1 cellular context compared by ENCODE assay signal in the genomic region with DNA sequence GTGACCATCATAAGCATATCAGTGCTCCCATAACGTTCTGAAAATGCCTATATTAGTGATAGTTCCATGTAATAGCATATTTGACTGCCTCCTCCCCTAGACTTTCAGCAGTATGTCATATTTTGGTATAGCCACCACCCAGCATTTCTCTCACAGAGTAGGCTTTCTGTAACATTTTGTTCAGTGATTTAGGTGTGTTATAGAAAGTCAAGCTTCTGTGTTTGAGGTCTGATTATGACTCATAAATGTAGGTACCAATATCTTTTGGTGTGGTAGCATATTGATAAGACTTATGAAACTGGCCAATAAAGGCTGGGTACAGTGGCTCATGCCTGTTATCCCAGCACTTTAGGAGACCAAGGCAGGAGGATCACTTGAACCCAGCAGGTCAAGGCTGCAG.
TF ChIP-seq lines count a peak whose summit lies in the region.

No MANE protein-coding gene starts in this region.

TF ChIP-seq in GM12878, 131 proteins besides CTCF, POLR2A, EP300 and RAD21:
- TF ChIP-seq SMAD5 (IDR thresholded peaks at IDR 0.05; ENCODE audit: low read depth) (no peak), RUNX3 (IDR thresholded peaks at IDR 0.05; ENCODE audit: low read length) (0 out of 2 replicates have a peak, but pooled peaks have one; percentile 2)
